In genomic region chr13:112942689-112943308, GRCh38 we compare ENCODE assay signal across 8 cellular contexts. TPM values are rescaled to one million over a fixed set of nuclear protein-coding genes. Genes with fewer than 3 reads are reported as not detected.
DNase-seq lines count a peak whose midpoint lies in the region; ATAC-seq and TF ChIP-seq lines count a peak whose summit lies in the region.

No MANE protein-coding gene starts in this region.

- H3K4me3 ChIP-seq in OCI-LY7 (ENCODE audit: low read depth, low read length, poor library complexity, severe bottlenecking) = peak overlapping the region; percentile 16
- H3K4me3 ChIP-seq in mucosa of rectum (ENCODE audit: low read length in 2 of 2) = peak overlapping the region; percentile 62 to 72

- DNase-seq in DMS114 treated with DMSO at 0.1 percent for 48 hours (lab: John Stamatoyannopoulos, UW; ENCODE audit: unreplicated experiment) (peak; percentile 58), HuH-7.5 (ENCODE audit: low spot score) (peak; percentile 86), OCI-LY7 (ENCODE audit: low spot score) (peak; percentile 90), activated T-cell treated with anti-CD3 and anti-CD28 coated beads for 48 hours (ENCODE audit: low read depth) (peak; percentile 92)
- DNase-seq in stimulated activated CD8-positive, alpha-beta memory T cell treated with anti-CD3 and anti-CD28 coated beads, Interleukin-4, amount 100 ng/mL, for 24 hours (ENCODE audit: low read depth) = peak; percentile 95

- POLR2A ChIA-PET in OCI-LY7 (lab: Charles Lee) = no interaction called here

- peaks cover 22% of the 10 kb centered on the region for H3K4me1 ChIP-seq in OCI-LY7 (ENCODE audit: insufficient read depth, low read length, poor library complexity, severe bottlenecking)
- peaks cover 4 to 7% of the 10 kb centered on the region in 2 donors for H3K4me1 ChIP-seq in mucosa of rectum (ENCODE audit: control insufficient read depth in 2 of 2, insufficient read depth in 2 of 2, low read length in 2 of 2)

- H3K36me3 ChIP-seq in OCI-LY7 (ENCODE audit: insufficient read depth, low read length) = no peaks in the 10 kb centered on the region
- no peaks in the 10 kb centered on the region for H3K36me3 ChIP-seq in mucosa of rectum (ENCODE audit: control insufficient read depth in 2 of 2, insufficient read depth in 2 of 2, low read length in 2 of 2)

- peak; percentile 81 for TF ChIP-seq CTCF in OCI-LY7 (conservative IDR thresholded peaks at IDR 0.05; ENCODE audit: low read length)

- H3K9me2 ChIP-seq in OCI-LY7 (ENCODE audit: insufficient read depth, low read length) = no peaks in the 10 kb centered on the region

- peaks cover 0 to 2% of the 10 kb centered on the region in 2 donors for H3K27me3 ChIP-seq in mucosa of rectum (ENCODE audit: control insufficient read depth in 2 of 2, insufficient read depth in 2 of 2, low read length in 2 of 2)

- ATAC-seq in GM21529 (IDR thresholded peaks at IDR 0.05; ENCODE audit: unreplicated experiment) (peak; percentile 99), esophagus mucosa (peak; percentile 99)

- H3K4me2 ChIP-seq in OCI-LY7 (ENCODE audit: low read length) = peak overlapping the region; percentile 61

- CTCF ChIA-PET in OCI-LY7 (lab: Charles Lee; ENCODE audit: unreplicated experiment) = no interaction called here

- no TSS peak for BruUV-seq in OCI-LY7 (replicated peaks; lab: Mats Ljungman, UMichigan)

- no peaks in the 10 kb centered on the region for H4K20me1 ChIP-seq in OCI-LY7 (ENCODE audit: insufficient read depth, low read length)

- H3K9me3 ChIP-seq in OCI-LY7 (ENCODE audit: low read length) (no peaks in the 10 kb centered on the region), mucosa of rectum (ENCODE audit: control insufficient read depth in 2 of 2, low read length in 2 of 2) (no peaks in the 10 kb centered on the region)

- H3K79me2 ChIP-seq in OCI-LY7 (ENCODE audit: insufficient read depth, low read depth, low read length) = no peaks in the 10 kb centered on the region

- H3K27ac ChIP-seq in OCI-LY7 (ENCODE audit: low read depth, low read length, poor library complexity, severe bottlenecking) (peak overlapping the region; percentile 70), mucosa of rectum (ENCODE audit: low read depth in 2 of 2, low read length in 2 of 2) (peak overlapping the region; percentile 28 to 43)

- intact Hi-C loops in OCI-LY7 (cut with micrococcal nuclease; ENCODE audit: unreplicated experiment) = loop anchor here (1.0 to 10.0 kb wide), 3 partner anchors 87 to 622 kb away; no protein-coding TSS in a partner anchor

- H2AFZ ChIP-seq in OCI-LY7 (ENCODE audit: low read length) = no peak overlapping the region; the same call in 1 of the 2 replicates

- peak overlapping the region in 1 of 2 donors; percentile 46 for H3K9ac ChIP-seq in mucosa of rectum (ENCODE audit: low read depth in 1 of 2, low read length in 2 of 2)

RNA-seq across cellular contexts. Expression of gene MCF2L, which starts 26.2 kb away (rescaled TPM):
- 2.8 and 8.4 TPM in 2 replicates for total RNA-seq in OCI-LY7 (2014; rRNA removed; shearing (Covaris generic))
- total RNA-seq in OCI-LY7 (2022) (12.8 and 16.4 TPM in 2 replicates), esophagus mucosa (9.7 TPM)

Comparison
In these comparisons a context has a peak if more than half of its experiments do, and no peak if none do; other contexts are left out.
1. Peak in every context shown above with its lines: DNase-seq, ATAC-seq, H3K4me3 ChIP-seq and H3K27ac ChIP-seq.